Comparison of ENCODE assay signal across 15 cellular contexts in genomic region chr1:53663525-53664300, GRCh38.
DNase-seq lines count a peak whose midpoint lies in the region; ATAC-seq and TF ChIP-seq lines count a peak whose summit lies in the region.
"Had no signal": no experiment of that assay in that cellular context is flagged by ENCODE, and none has a peak within 500 bp of the region (broad histone marks: within the 10 kb centered on the region; RNA-seq: fewer than 3 reads in every experiment).

No MANE protein-coding gene starts in this region.

- DNase-seq in EL: peak; percentile 69
- peak; percentile 66 for DNase-seq in T1000 (lab: John Stamatoyannopoulos, UW)
- no peak for DNase-seq in foreskin keratinocyte
- peak; percentile 58 for DNase-seq in posterior vena cava (ENCODE audit: low spot score)
- no peak for DNase-seq in HT-29 (ENCODE audit: low spot score)
- DNase-seq in RPMI8226: no peak
- DNase-seq in SIG-M5 treated with dmso at 0.1 percent for 504 hours (lab: John Stamatoyannopoulos, UW; ENCODE audit: unreplicated experiment): no peak
- DNase-seq: H7; IMR-90; NCI-H187; NCI-H345; NCI-H526 treated with DMSO at 0.1 percent for 48 hours; NK-92 treated with Interleukin-12 subunit alpha and Interleukin-12 subunit beta, amount 100 ng/mL, for 24 hours had no signal

- peaks cover 25% of the 10 kb centered on the region for H3K27me3 ChIP-seq in foreskin keratinocyte

- intact Hi-C loops in posterior vena cava (cut with DNase I): no loop called here

- no peak overlapping the region for H3K27ac ChIP-seq in foreskin keratinocyte
- H3K27ac ChIP-seq: C4-2B had no signal

- no peak for TF ChIP-seq CTCF in foreskin keratinocyte (conservative IDR thresholded peaks at IDR 0.05)

- no peaks in the 10 kb centered on the region for H3K4me1 ChIP-seq in foreskin keratinocyte

- ATAC-seq in foreskin keratinocyte (peak; percentile 9), GM21390 (IDR thresholded peaks at IDR 0.05; ENCODE audit: unreplicated experiment) (no peak)

Comparison
In these comparisons a context has a peak if more than half of its experiments do, and no peak if none do; other contexts are left out.
1. DNase-seq: peak in EL (single experiment), T1000 (single experiment) and posterior vena cava (single experiment); none in foreskin keratinocyte (0 of 2), HT-29 (single experiment), RPMI8226 (single experiment) and SIG-M5 treated with dmso at 0.1 percent for 504 hours (single experiment).